Comparison of ENCODE assay signal across 8 cellular contexts in genomic region chr19:1360818-1361461, GRCh38. TPM values are rescaled to one million over a fixed set of nuclear protein-coding genes. Genes with fewer than 3 reads are reported as not detected.
DNase-seq lines count a peak whose midpoint lies in the region; ATAC-seq and TF ChIP-seq lines count a peak whose summit lies in the region.

No MANE protein-coding gene starts in this region.

- TF ChIP-seq CTCF in smooth muscle cell (IDR thresholded peaks at IDR 0.05; ENCODE audit: borderline replicate concordance, insufficient read depth, poor library complexity, severe bottlenecking): no peak

- no peaks in the 10 kb centered on the region for H3K36me3 ChIP-seq in smooth muscle cell (ENCODE audit: low read depth)

- H3F3A ChIP-seq in smooth muscle cell (ENCODE audit: low read depth): peaks cover 7% of the 10 kb centered on the region

- H3K4me2 ChIP-seq in smooth muscle cell: peak overlapping the region; percentile 79

- WGBS in right cardiac atrium: 32% methylated on average over 31 of the region's 31 CpGs
- WGBS in smooth muscle cell (ENCODE audit: low lambda C conversion rate): 60% methylated on average over 27 of the region's 31 CpGs

- peak; percentile 42 for DNase-seq in HEK293T (ENCODE audit: extremely low spot score)
- peak; percentile 52 for DNase-seq in amniotic stem cell (lab: John Stamatoyannopoulos, UW)
- peak; percentile 80 to 92 (median 91) for DNase-seq in right cardiac atrium
- peak; percentile 36 for DNase-seq in smooth muscle cell (lab: John Stamatoyannopoulos, UW; ENCODE audit: unreplicated experiment)
- no peak for DNase-seq in cerebellar nuclear complex (lab: John Stamatoyannopoulos, UW)

- H3K27ac ChIP-seq in right cardiac atrium (ENCODE audit: low read length): peak overlapping the region; percentile 23
- H3K27ac ChIP-seq in smooth muscle cell (ENCODE audit: low read depth): peak overlapping the region; percentile 86

- H3K9ac ChIP-seq in smooth muscle cell (ENCODE audit: low read depth): peak overlapping the region; percentile 2

- H3K9me3 ChIP-seq in right cardiac atrium (ENCODE audit: control insufficient read depth, low read length) (no peaks in the 10 kb centered on the region), smooth muscle cell (replicated peaks; ENCODE audit: low read depth) (no peaks in the 10 kb centered on the region)

- intact Hi-C loops in right cardiac atrium (cut with DNase I): no loop called here

- H3K4me1 ChIP-seq in right cardiac atrium (ENCODE audit: control insufficient read depth, insufficient read depth, low read length) (peaks cover 6% of the 10 kb centered on the region), smooth muscle cell (ENCODE audit: low read depth) (peaks cover 60% of the 10 kb centered on the region)

- H3K79me2 ChIP-seq in smooth muscle cell (ENCODE audit: low read depth): peaks cover 31% of the 10 kb centered on the region

- POLR2A ChIA-PET in HEK293T (lab: Yijun Ruan, JAX): no interaction called here

- H2AFZ ChIP-seq in smooth muscle cell (ENCODE audit: low read depth): no peak overlapping the region

- H4K20me1 ChIP-seq in smooth muscle cell (ENCODE audit: low read depth): peaks cover 30% of the 10 kb centered on the region

- H3K4me3 ChIP-seq in right cardiac atrium (ENCODE audit: low read length): peak overlapping the region; percentile 25
- H3K4me3 ChIP-seq in smooth muscle cell: peak overlapping the region; percentile 6

- CTCF ChIA-PET in HEK293T (lab: Yijun Ruan, JAX): interaction anchor here (0.6 kb wide), 1 partner anchor 383 kb away, joined by 4 read pairs; no protein-coding TSS in a partner anchor

- ATAC-seq in right cardiac atrium (peak; percentile 74 to 83), GM18861 (IDR thresholded peaks at IDR 0.05; ENCODE audit: unreplicated experiment) (no peak), HG02885 (IDR thresholded peaks at IDR 0.05; ENCODE audit: poor library complexity, unreplicated experiment) (no peak), HG03342 (IDR thresholded peaks at IDR 0.05; ENCODE audit: unreplicated experiment) (no peak)

- no peaks in the 10 kb centered on the region for H3K27me3 ChIP-seq in right cardiac atrium (ENCODE audit: control insufficient read depth, insufficient read depth)
- H3K27me3 ChIP-seq in smooth muscle cell (ENCODE audit: low read depth): no peaks in the 10 kb centered on the region

TF ChIP-seq in HEK293T, 16 proteins besides CTCF, POLR2A, EP300 and RAD21:
- no peak for TF ChIP-seq NFRKB (IDR thresholded peaks at IDR 0.05)
- TF ChIP-seq L3MBTL2 (conservative IDR thresholded peaks at IDR 0.05): no peak
- no peak for TF ChIP-seq BHLHE40 (IDR thresholded peaks at IDR 0.05; ENCODE audit: borderline replicate concordance)
- no peak for TF ChIP-seq ZNF384 (IDR thresholded peaks at IDR 0.05)
- TF ChIP-seq HDGF (IDR thresholded peaks at IDR 0.05; ENCODE audit: borderline replicate concordance): no peak
- TF ChIP-seq ELF4 (IDR thresholded peaks at IDR 0.05): no peak
TF ChIP-seq in HEK293T: peak in this region for 0.

RNA-seq across cellular contexts. Expression of gene NDUFS7, which starts 22.8 kb away (rescaled TPM):
- total RNA-seq in right cardiac atrium (100 to 1,000 TPM; 209 to 294 (median 259) TPM), smooth muscle cell (62.7 and 95.8 TPM in 2 replicates)
- polyA plus RNA-seq in right cardiac atrium (437 TPM), smooth muscle cell (226 and 245 TPM in 2 replicates)

RNA-seq across cellular contexts. Expression of gene GAMT, which starts 40.4 kb away (rescaled TPM):
- total RNA-seq in right cardiac atrium (10 to 100 TPM; 49.2 to 76.2 (median 66.4) TPM), smooth muscle cell (15.8 and 22.3 TPM in 2 replicates)
- polyA plus RNA-seq in right cardiac atrium (124 TPM), smooth muscle cell (35.2 and 47.4 TPM in 2 replicates)

RNA-seq across cellular contexts. Expression of gene DAZAP1, which starts 46.4 kb away (rescaled TPM):
- total RNA-seq in right cardiac atrium (10 to 100 TPM; 78.7 to 92.1 (median 85.0) TPM), smooth muscle cell (33.7 and 41.7 TPM in 2 replicates)
- polyA plus RNA-seq in right cardiac atrium (65.3 TPM), smooth muscle cell (35.5 and 37.0 TPM in 2 replicates)

Comparison
In these comparisons a context has a peak if more than half of its experiments do, and no peak if none do; other contexts are left out.
1. DNase-seq: peak in HEK293T (single experiment), amniotic stem cell (single experiment), right cardiac atrium (3 of 3) and smooth muscle cell (single experiment); none in cerebellar nuclear complex (0 of 2).
2. ATAC-seq: peak in right cardiac atrium (2 of 2); none in GM18861 (single experiment), HG02885 (single experiment) and HG03342 (single experiment).